ENCODE assay signal across 11 cellular contexts in genomic region chr10:34809796-34810195, GRCh38. TPM values are rescaled to one million over a fixed set of nuclear protein-coding genes. Genes with fewer than 3 reads are reported as not detected.
DNase-seq lines count a peak whose midpoint lies in the region; ATAC-seq and TF ChIP-seq lines count a peak whose summit lies in the region.
"Had no signal": no experiment of that assay in that cellular context is flagged by ENCODE, and none has a peak within 500 bp of the region (broad histone marks: within the 10 kb centered on the region; RNA-seq: fewer than 3 reads in every experiment).

No MANE protein-coding gene starts in this region.

- H3K27ac ChIP-seq in brain microvascular endothelial cell, result no peak overlapping the region

- no peaks in the 10 kb centered on the region for H3K9me3 ChIP-seq in skeletal muscle satellite cell (replicated peaks; ENCODE audit: low read length)
- H3K9me3 ChIP-seq: psoas muscle had no signal

- H3K4me3 ChIP-seq in brain microvascular endothelial cell (ENCODE audit: low read depth, low read length), result peak overlapping the region; percentile 50
- H3K4me3 ChIP-seq in skeletal muscle satellite cell (ENCODE audit: low read length), result peak overlapping the region; percentile 62
- H3K4me3 ChIP-seq: psoas muscle had no signal

- H3K4me1 ChIP-seq in skeletal muscle satellite cell (ENCODE audit: control insufficient read depth, insufficient read depth, low read length), result peaks cover 28% of the 10 kb centered on the region

- peak overlapping the region; percentile 77 for H3K4me2 ChIP-seq in skeletal muscle satellite cell (ENCODE audit: low read length)

- in situ Hi-C loops in brain microvascular endothelial cell (cut with HindIII; ENCODE audit: low pct_ligation_motif_present, low sequenced_read_pairs), result no loop called here

- H3K36me3 ChIP-seq in brain microvascular endothelial cell (replicated peaks) (no peaks in the 10 kb centered on the region), skeletal muscle satellite cell (ENCODE audit: insufficient read depth, low read length) (no peaks in the 10 kb centered on the region)

- DNase-seq in brain microvascular endothelial cell (no peak), HuH-7.5 (ENCODE audit: low spot score) (no peak), iPS-NIHi7 (ENCODE audit: extremely low spot score) (no peak)
- DNase-seq: amniotic stem cell, Kasumi-1 had no signal

- no peaks in the 10 kb centered on the region for H3K27me3 ChIP-seq in brain microvascular endothelial cell (replicated peaks)
- H3K27me3 ChIP-seq in skeletal muscle satellite cell (ENCODE audit: control insufficient read depth, insufficient read depth, low read length), result no peaks in the 10 kb centered on the region

- ATAC-seq in GM19025 (IDR thresholded peaks at IDR 0.05; ENCODE audit: low read depth, unreplicated experiment) (peak; percentile 22), HG02943 (IDR thresholded peaks at IDR 0.05; ENCODE audit: low read depth, unreplicated experiment) (peak; percentile 28), GM19035 (IDR thresholded peaks at IDR 0.05; ENCODE audit: unreplicated experiment) (no peak), HG02571 (IDR thresholded peaks at IDR 0.05; ENCODE audit: unreplicated experiment) (no peak)

- TF ChIP-seq CTCF in brain microvascular endothelial cell (IDR thresholded peaks at IDR 0.05; ENCODE audit: low read depth, low read length, missing control alignments), result no peak

- peak overlapping the region; percentile 3 for H3K9ac ChIP-seq in skeletal muscle satellite cell (ENCODE audit: low read depth, low read length)

RNA-seq across cellular contexts. Expression of gene PARD3, which starts 5.3 kb away (rescaled TPM):
- 21.2 and 27.6 TPM in 2 replicates for total RNA-seq in skeletal muscle satellite cell (2012; rRNA removed)

Comparison
In these comparisons a context has a peak if more than half of its experiments do, and no peak if none do; other contexts are left out.
1. ATAC-seq: peak in GM19025 (single experiment) and HG02943 (single experiment); none in GM19035 (single experiment) and HG02571 (single experiment).